ENCODE assay signal across 28 cellular contexts in the genomic region with DNA sequence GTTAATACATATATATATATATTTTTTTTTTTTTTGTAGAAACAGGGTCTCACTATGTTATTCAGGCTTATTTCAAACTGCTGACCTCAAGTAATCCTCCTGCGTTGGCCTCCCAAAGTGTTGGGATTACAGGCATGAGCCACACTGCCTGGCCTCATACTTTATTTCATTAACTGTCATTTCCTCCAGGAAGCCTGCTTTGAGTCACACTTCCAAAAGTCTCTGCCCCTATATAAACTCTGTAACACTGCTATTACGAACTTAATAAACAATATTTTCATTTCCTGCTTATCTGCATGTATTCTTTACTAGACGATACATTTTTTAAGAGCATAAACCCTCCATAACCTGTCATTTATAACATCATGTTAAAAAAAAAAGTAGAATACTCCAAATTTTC.
DNase-seq lines count a peak whose midpoint lies in the region; ATAC-seq, FAIRE-seq and TF ChIP-seq lines count a peak whose summit lies in the region.
"Had no signal": no experiment of that assay in that cellular context is flagged by ENCODE, and none has a peak within 500 bp of the region (broad histone marks: within the 10 kb centered on the region; RNA-seq: fewer than 3 reads in every experiment).

No MANE protein-coding gene starts in this region.

- no TSS peak for BruUV-seq in HepG2 (replicated peaks; lab: Mats Ljungman, UMichigan)

- H3K4me3 ChIP-seq in right lobe of liver (no peak overlapping the region), HepG2 (replicated peaks in 1 of 3; ENCODE audit: insufficient read depth in 1 of 3, low read depth in 2 of 3, low read length in 3 of 3) (no peak overlapping the region), bronchial epithelial cell (ENCODE audit: low read depth, low read length) (no peak overlapping the region), gastroesophageal sphincter (no peak overlapping the region)
- H3K4me3 ChIP-seq: BLaER1 treated with 17β-estradiol and CSF1 and Interleukin-3, amounts not matched to agents 10 nM and 100 nM; GM12878; HAP-1; K562; PC-9; SJSA1 had no signal

- no peaks in the 10 kb centered on the region for H3K9me3 ChIP-seq in right lobe of liver
- H3K9me3 ChIP-seq in HepG2 (ENCODE audit: low read length), result no peaks in the 10 kb centered on the region
- no peaks in the 10 kb centered on the region for H3K9me3 ChIP-seq in gastroesophageal sphincter
- H3K9me3 ChIP-seq: BLaER1 treated with 17β-estradiol and CSF1 and Interleukin-3, amounts not matched to agents 10 nM and 100 nM; Caco-2; HAP-1; SJSA1 had no signal

- DNase-seq in right lobe of liver, result no peak
- DNase-seq in HepG2 (ENCODE audit: low spot score), result no peak
- peak; percentile 34 for DNase-seq in bronchial epithelial cell (ENCODE audit: low read depth)
- DNase-seq in glomerular endothelial cell (ENCODE audit: extremely low read depth, low read depth, low spot score), result peak; percentile 64
- DNase-seq in left cardiac atrium, result no peak
- no peak for DNase-seq in Ammon's horn (ENCODE audit: low spot score)
- DNase-seq: Caco-2; CD4-positive, alpha-beta T cell; GDM1; GOT3; NCI-H1092 treated with DMSO at 0.1 percent for 48 hours; NCI-H1436; NCI-H187 treated with DMSO at 0.1 percent for 48 hours; NCI-H2107; NCI-H446; NCI-H524 treated with DMSO at 0.1 percent for 48 hours; NCI-H82; NK-92 treated with Interleukin-12 subunit alpha and Interleukin-12 subunit beta, amount 100 ng/mL, for 24 hours; PC-9; Right ventricle myocardium superior had no signal

- in situ Hi-C loops in HepG2 (cut with HindIII; ENCODE audit: extremely low pct_ligation_motif_present, low pct_unique_long_range_greater_than_20kb), result no loop called here

- H3K4me1 ChIP-seq in right lobe of liver (no peaks in the 10 kb centered on the region), HepG2 (ENCODE audit: insufficient read depth, low read length) (no peaks in the 10 kb centered on the region), gastroesophageal sphincter (peaks cover 0 to 4% (median 0%) of the 10 kb centered on the region in 3 donors)
- H3K4me1 ChIP-seq: Caco-2, HAP-1, SJSA1 had no signal

- WGBS in right lobe of liver (ENCODE audit: insufficient coverage, low coverage, low lambda C conversion rate, missing lambda C conversion rate), result 70% methylated on average over 3 of the region's 3 CpGs
- WGBS in HepG2 (ENCODE audit: low lambda C conversion rate), result 98% methylated on average over 3 of the region's 3 CpGs
- WGBS in gastroesophageal sphincter (ENCODE audit: low coverage in 1 of 2), 2 donors, result 79 to 91% methylated on average over 3 of the region's 3 CpGs

- H3K36me3 ChIP-seq in right lobe of liver, result peaks cover 0 to 23% (median 4%) of the 10 kb centered on the region in 4 donors
- H3K36me3 ChIP-seq in HepG2 (replicated peaks in 1 of 2; ENCODE audit: control insufficient read depth in 1 of 2, insufficient read depth in 2 of 2, low read length in 2 of 2), result peaks cover 1 to 18% of the 10 kb centered on the region in 2 experiments; a peak in 4 of 5 replicates
- peaks cover 2% of the 10 kb centered on the region for H3K36me3 ChIP-seq in bronchial epithelial cell (ENCODE audit: control insufficient read depth, insufficient read depth, low read length)
- peaks cover 0 to 75% of the 10 kb centered on the region in 2 donors for H3K36me3 ChIP-seq in gastroesophageal sphincter

- no peak for TF ChIP-seq POLR2A in right lobe of liver (IDR thresholded peaks at IDR 0.05)
- TF ChIP-seq POLR2A in HepG2 (IDR thresholded peaks at IDR 0.05; ENCODE audit: insufficient read depth in 1 of 2, low read depth in 2 of 2, low read length in 2 of 2), result no peak
- TF ChIP-seq POLR2A in gastroesophageal sphincter (IDR thresholded peaks at IDR 0.05), result no peak

- no peaks in the 10 kb centered on the region for H4K20me1 ChIP-seq in HepG2 (ENCODE audit: insufficient read depth, low read length)

- FAIRE-seq in HepG2 (lab: Jason Lieb, UNC), result no peak
- no peak for FAIRE-seq in bronchial epithelial cell (lab: Jason Lieb, UNC)
- FAIRE-seq: GM12878, K562 had no signal

- intact Hi-C loops in right lobe of liver (cut with DNase I), result no loop called here
- intact Hi-C loops in HepG2 (cut with micrococcal nuclease; ENCODE audit: unreplicated experiment), result no loop called here
- intact Hi-C loops in left cardiac atrium (cut with DNase I), result no loop called here

- TF ChIP-seq RAD21 in HepG2 (CRISPR knock-in tag; IDR thresholded peaks at IDR 0.05), result no peak

- no peak overlapping the region for H2AFZ ChIP-seq in HepG2 (ENCODE audit: low read length)
- H2AFZ ChIP-seq: PC-9 had no signal

- POLR2A ChIA-PET in HepG2 (lab: Yijun Ruan, JAX), result no interaction called here

- H3K27ac ChIP-seq in right lobe of liver, result no peak overlapping the region
- no peak overlapping the region for H3K27ac ChIP-seq in HepG2 (ENCODE audit: extremely low read length, insufficient read depth, low read length)
- H3K27ac ChIP-seq in gastroesophageal sphincter, result no peak overlapping the region
- H3K27ac ChIP-seq: 22Rv1; BLaER1 treated with 17β-estradiol and CSF1 and Interleukin-3, amounts not matched to agents 10 nM and 100 nM; HL-60; PC-9; SJSA1 had no signal

- H3K27me3 ChIP-seq in right lobe of liver (no peaks in the 10 kb centered on the region), HepG2 (ENCODE audit: control insufficient read depth in 1 of 2, insufficient read depth in 2 of 2, low read length in 2 of 2) (no peaks in the 10 kb centered on the region), bronchial epithelial cell (ENCODE audit: control insufficient read depth, insufficient read depth, low read length) (no peaks in the 10 kb centered on the region), gastroesophageal sphincter (no peaks in the 10 kb centered on the region)
- H3K27me3 ChIP-seq: BLaER1 treated with 17β-estradiol and CSF1 and Interleukin-3, amounts not matched to agents 10 nM and 100 nM; SJSA1 had no signal

- no peak overlapping the region for H3K4me2 ChIP-seq in HepG2 (ENCODE audit: low read depth, low read length)
- H3K4me2 ChIP-seq: BLaER1 treated with 17β-estradiol and CSF1 and Interleukin-3, amounts not matched to agents 10 nM and 100 nM; PC-9 had no signal

- CTCF ChIA-PET in HepG2 (lab: Yijun Ruan, JAX; ENCODE audit: low intra/inter-chr PET ratio, low total read pairs), result no interaction called here

- H3K79me2 ChIP-seq in HepG2 (ENCODE audit: insufficient read depth, low read length), result no peaks in the 10 kb centered on the region

- no peak overlapping the region for H3K9ac ChIP-seq in HepG2 (ENCODE audit: insufficient read depth, low read depth, low read length)
- H3K9ac ChIP-seq: BLaER1 treated with 17β-estradiol and CSF1 and Interleukin-3, amounts not matched to agents 10 nM and 100 nM had no signal

- ATAC-seq in right lobe of liver (peak in 3 of 4 donors; percentile 34 to 70 (median 60)), HepG2 (no peak), left cardiac atrium (no peak), gastroesophageal sphincter (no peak)
- ATAC-seq: GM12878, K562 had no signal

- no peak for TF ChIP-seq EP300 in HepG2 (IDR thresholded peaks at IDR 0.05; ENCODE audit: low read depth in 2 of 2, low read length in 2 of 2)
- no peak for TF ChIP-seq EP300 in HepG2 (CRISPR knock-in tag; IDR thresholded peaks at IDR 0.05; ENCODE audit: borderline replicate concordance)
- TF ChIP-seq EP300 in gastroesophageal sphincter (IDR thresholded peaks at IDR 0.05), result no peak

- TF ChIP-seq CTCF in right lobe of liver (IDR thresholded peaks at IDR 0.05) (no peak), HepG2 (CRISPR knock-in tag; IDR thresholded peaks at IDR 0.05) (no peak), bronchial epithelial cell (IDR thresholded peaks at IDR 0.05; ENCODE audit: insufficient read depth, low read length, severe bottlenecking) (no peak), gastroesophageal sphincter (IDR thresholded peaks at IDR 0.05) (no peak)

TF ChIP-seq in HepG2, 621 proteins besides CTCF, POLR2A, EP300 and RAD21:
- TF ChIP-seq, protein P1, sequence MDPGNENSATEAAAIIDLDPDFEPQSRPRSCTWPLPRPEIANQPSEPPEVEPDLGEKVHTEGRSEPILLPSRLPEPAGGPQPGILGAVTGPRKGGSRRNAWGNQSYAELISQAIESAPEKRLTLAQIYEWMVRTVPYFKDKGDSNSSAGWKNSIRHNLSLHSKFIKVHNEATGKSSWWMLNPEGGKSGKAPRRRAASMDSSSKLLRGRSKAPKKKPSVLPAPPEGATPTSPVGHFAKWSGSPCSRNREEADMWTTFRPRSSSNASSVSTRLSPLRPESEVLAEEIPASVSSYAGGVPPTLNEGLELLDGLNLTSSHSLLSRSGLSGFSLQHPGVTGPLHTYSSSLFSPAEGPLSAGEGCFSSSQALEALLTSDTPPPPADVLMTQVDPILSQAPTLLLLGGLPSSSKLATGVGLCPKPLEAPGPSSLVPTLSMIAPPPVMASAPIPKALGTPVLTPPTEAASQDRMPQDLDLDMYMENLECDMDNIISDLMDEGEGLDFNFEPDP (CRISPR knock-in tag; conservative IDR thresholded peaks at IDR 0.05), result no peak

Comparison
In these comparisons a context has a peak if more than half of its experiments do, and no peak if none do; other contexts are left out.
1. ATAC-seq: peak in right lobe of liver (3 of 4); none in HepG2 (single experiment), left cardiac atrium (0 of 2) and gastroesophageal sphincter (single experiment).
2. DNase-seq: peak in bronchial epithelial cell (single experiment) and glomerular endothelial cell (single experiment); none in right lobe of liver (0 of 3), HepG2 (single experiment), left cardiac atrium (single experiment) and Ammon's horn (single experiment).